In genomic region chr3:122681294-122682015, GRCh38 we compare ENCODE assay signal across 8 cellular contexts. TPM values are rescaled to one million over a fixed set of nuclear protein-coding genes. Genes with fewer than 3 reads are reported as not detected.
A peak's percentile ranks its signal among the peaks of the same experiment; 100 is the strongest.
DNase-seq lines count a peak whose midpoint lies in the region; ATAC-seq and TF ChIP-seq lines count a peak whose summit lies in the region.

No MANE protein-coding gene starts in this region.

- H3K4me1 ChIP-seq in cardiac muscle cell (ENCODE audit: low read depth): no peaks in the 10 kb centered on the region
- H3K4me1 ChIP-seq in vagina: peaks cover 30% of the 10 kb centered on the region

- intact Hi-C loops in left cardiac atrium (cut with DNase I): no loop called here
- intact Hi-C loops in MCF 10A (cut with micrococcal nuclease): loop anchor here (5.0 kb wide), 1 partner anchor 111 kb away; the partner anchor contains the start of gene HSPBAP1
- intact Hi-C loops in vagina (cut with DNase I): loop anchor here (2.0 to 5.0 kb wide), 2 partner anchors 117 to 289 kb away; partner anchors contain the start of genes DTX3L and PARP9

- H3K36me3 ChIP-seq in cardiac muscle cell: no peaks in the 10 kb centered on the region
- H3K36me3 ChIP-seq in vagina: no peaks in the 10 kb centered on the region

- peaks cover 16% of the 10 kb centered on the region for H3K4me1 Mint-ChIP-seq in MCF 10A (ENCODE audit: insufficient read depth, unreplicated experiment)

- no peaks in the 10 kb centered on the region for H3K9me3 Mint-ChIP-seq in MCF 10A (ENCODE audit: unreplicated experiment)

- H3K27ac ChIP-seq in cardiac muscle cell (no peak overlapping the region), vagina (peak overlapping the region; percentile 98)

- TF ChIP-seq POLR2A in vagina (IDR thresholded peaks at IDR 0.05): no peak

- DNase-seq in cardiac muscle cell (ENCODE audit: low read depth in 1 of 2, low spot score in 1 of 2) (no peak), left cardiac atrium (no peak), MCF 10A (ENCODE audit: unreplicated experiment) (no peak), lung microvascular endothelial cell (ENCODE audit: low read depth in 2 of 2) (peak; percentile 12 to 19), vagina (ENCODE audit: extremely low spot score in 2 of 2) (no peak), iPS-NIHi7 (ENCODE audit: extremely low spot score) (no peak), DMS153 treated with DMSO at 0.1 percent for 48 hours (lab: John Stamatoyannopoulos, UW; ENCODE audit: unreplicated experiment) (no peak)

- no peaks in the 10 kb centered on the region for H3K9me3 ChIP-seq in cardiac muscle cell (ENCODE audit: low read depth)
- H3K9me3 ChIP-seq in vagina: no peaks in the 10 kb centered on the region

- ATAC-seq in left cardiac atrium (no peak), GM19351 (IDR thresholded peaks at IDR 0.05; ENCODE audit: unreplicated experiment) (no peak)

- H3K4me3 ChIP-seq in cardiac muscle cell (peak overlapping the region; percentile 47), vagina (peak overlapping the region; percentile 78 to 84)

- TSS peak; percentile 25 for BruUV-seq in MCF 10A (replicated peaks; lab: Mats Ljungman, UMichigan)

- H3K36me3 Mint-ChIP-seq in MCF 10A (ENCODE audit: insufficient read depth, unreplicated experiment): peaks cover 12% of the 10 kb centered on the region

- POLR2A ChIA-PET in MCF 10A (lab: Yijun Ruan, JAX): interaction anchor here (0.6 to 3.5 kb wide), 12 partner anchors 8 to 360 kb away, joined by 3 to 30 read pairs (median 6); partner anchors contain the start of genes DTX3L, FAM162A, KPNA1 and PARP9

- H3K27me3 ChIP-seq in cardiac muscle cell (peaks cover 42% of the 10 kb centered on the region), vagina (no peaks in the 10 kb centered on the region)

- CTCF ChIA-PET in MCF 10A (lab: Yijun Ruan, JAX): interaction anchor here (0.6 to 6.9 kb wide), 5 partner anchors 123 to 567 kb away, joined by 3 to 140 read pairs (median 3); no protein-coding TSS in a partner anchor

- TF ChIP-seq CTCF in cardiac muscle cell (IDR thresholded peaks at IDR 0.05; ENCODE audit: low read depth, low read length): no peak
- TF ChIP-seq CTCF in MCF 10A (IDR thresholded peaks at IDR 0.05; ENCODE audit: unreplicated experiment): no peak
- TF ChIP-seq CTCF in vagina (IDR thresholded peaks at IDR 0.05): no peak

- no peaks in the 10 kb centered on the region for H3K27me3 Mint-ChIP-seq in MCF 10A (ENCODE audit: insufficient read depth, unreplicated experiment)

- peak overlapping the region; percentile 77 for H3K4me3 Mint-ChIP-seq in MCF 10A (ENCODE audit: unreplicated experiment)

- peak overlapping the region; percentile 83 for H3K27ac Mint-ChIP-seq in MCF 10A (ENCODE audit: low read depth, unreplicated experiment)

RNA-seq across cellular contexts. Expression of gene PARP14, which starts 0.8 kb away (rescaled TPM):
- total RNA-seq in cardiac muscle cell: 1.0 and 4.0 TPM in 2 replicates
- polyA plus RNA-seq in cardiac muscle cell: 0.42 and 1.0 TPM in 2 replicates
- total RNA-seq in left cardiac atrium: 10 to 100 TPM; 16.4 to 23.4 TPM
- 15.5 and 23.8 TPM in 2 replicates for total RNA-seq in MCF 10A (2022)
- 51.6 and 56.7 TPM in 2 replicates for total RNA-seq in lung microvascular endothelial cell
- 44.4 TPM for total RNA-seq in vagina

Comparison
In these comparisons a context has a peak if more than half of its experiments do, and no peak if none do; other contexts are left out.
1. DNase-seq: peak in lung microvascular endothelial cell (2 of 2); none in cardiac muscle cell (0 of 2), left cardiac atrium (single experiment), MCF 10A (single experiment), vagina (0 of 2), iPS-NIHi7 (single experiment) and DMS153 treated with DMSO at 0.1 percent for 48 hours (single experiment).
2. intact Hi-C loops: an anchor here in MCF 10A (5.0 kb wide) and vagina (2.0 to 5.0 kb wide); none called in left cardiac atrium.